In the genomic region with DNA sequence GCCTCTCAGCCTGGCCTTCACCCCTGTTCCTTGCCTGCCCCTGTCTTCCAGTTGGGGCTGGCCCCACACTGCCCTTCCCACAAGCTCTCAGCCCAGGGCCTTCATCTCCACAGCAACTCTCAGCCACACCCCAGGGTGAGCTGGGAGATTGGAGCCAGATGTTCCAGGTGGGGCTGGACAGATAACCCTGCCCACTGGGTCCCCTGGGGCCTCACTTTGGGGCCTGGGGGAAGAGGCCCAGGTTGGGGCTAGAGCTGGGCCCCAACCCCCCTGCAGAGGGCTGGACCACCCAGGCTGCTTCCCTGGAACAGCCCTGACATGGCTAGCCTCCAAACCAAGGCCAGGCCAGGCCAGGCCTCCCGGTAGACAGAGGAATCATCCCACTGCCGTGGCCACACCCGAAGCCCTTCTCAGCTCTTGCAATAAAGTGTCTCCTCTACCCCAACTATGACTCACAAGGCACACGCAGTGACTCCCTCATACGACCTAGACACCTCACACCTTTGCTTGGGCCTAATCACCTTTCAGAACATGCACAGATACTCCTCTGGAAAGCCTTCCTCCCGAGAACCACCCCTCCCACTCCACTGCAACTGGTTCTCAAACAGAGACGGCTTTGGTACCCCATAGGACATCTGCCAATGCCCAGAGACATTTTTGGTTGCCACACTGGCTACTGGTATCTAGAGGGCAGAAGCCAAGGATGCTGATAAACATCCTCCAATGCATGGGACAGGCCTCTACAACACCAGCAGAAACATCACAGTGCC, we compare ENCODE assay signal across 1 cellular context.
A peak's percentile ranks its signal among the peaks of the same experiment; 100 is the strongest.
TF ChIP-seq lines count a peak whose summit lies in the region.

No MANE protein-coding gene starts in this region.

TF ChIP-seq in K562, 482 proteins besides CTCF, POLR2A, EP300 and RAD21 (continued from another document and continues in another):
- TF ChIP-seq, protein P1, sequence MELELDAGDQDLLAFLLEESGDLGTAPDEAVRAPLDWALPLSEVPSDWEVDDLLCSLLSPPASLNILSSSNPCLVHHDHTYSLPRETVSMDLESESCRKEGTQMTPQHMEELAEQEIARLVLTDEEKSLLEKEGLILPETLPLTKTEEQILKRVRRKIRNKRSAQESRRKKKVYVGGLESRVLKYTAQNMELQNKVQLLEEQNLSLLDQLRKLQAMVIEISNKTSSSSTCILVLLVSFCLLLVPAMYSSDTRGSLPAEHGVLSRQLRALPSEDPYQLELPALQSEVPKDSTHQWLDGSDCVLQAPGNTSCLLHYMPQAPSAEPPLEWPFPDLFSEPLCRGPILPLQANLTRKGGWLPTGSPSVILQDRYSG (tag; conservative IDR thresholded peaks at IDR 0.05; ENCODE audit: low read depth) = peak; percentile 67; the same call in 1 of the 2 replicates
- TF ChIP-seq MEF2D (tag; conservative IDR thresholded peaks at IDR 0.05; ENCODE audit: low read depth) = no peak
- peak; percentile 81; the same call in 1 of the 2 replicates for TF ChIP-seq PHB2 (IDR thresholded peaks at IDR 0.05; ENCODE audit: low read depth)
- TF ChIP-seq, protein P2, sequence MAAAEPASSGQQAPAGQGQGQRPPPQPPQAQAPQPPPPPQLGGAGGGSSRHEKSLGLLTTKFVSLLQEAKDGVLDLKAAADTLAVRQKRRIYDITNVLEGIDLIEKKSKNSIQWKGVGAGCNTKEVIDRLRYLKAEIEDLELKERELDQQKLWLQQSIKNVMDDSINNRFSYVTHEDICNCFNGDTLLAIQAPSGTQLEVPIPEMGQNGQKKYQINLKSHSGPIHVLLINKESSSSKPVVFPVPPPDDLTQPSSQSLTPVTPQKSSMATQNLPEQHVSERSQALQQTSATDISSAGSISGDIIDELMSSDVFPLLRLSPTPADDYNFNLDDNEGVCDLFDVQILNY (CRISPR knock-in tag; IDR thresholded peaks at IDR 0.05) = no peak
- TF ChIP-seq ESRRA (IDR thresholded peaks at IDR 0.05; ENCODE audit: borderline replicate concordance, low read depth) = peak; percentile 65; the same call in 1 of the 2 replicates
- TF ChIP-seq, protein P3, sequence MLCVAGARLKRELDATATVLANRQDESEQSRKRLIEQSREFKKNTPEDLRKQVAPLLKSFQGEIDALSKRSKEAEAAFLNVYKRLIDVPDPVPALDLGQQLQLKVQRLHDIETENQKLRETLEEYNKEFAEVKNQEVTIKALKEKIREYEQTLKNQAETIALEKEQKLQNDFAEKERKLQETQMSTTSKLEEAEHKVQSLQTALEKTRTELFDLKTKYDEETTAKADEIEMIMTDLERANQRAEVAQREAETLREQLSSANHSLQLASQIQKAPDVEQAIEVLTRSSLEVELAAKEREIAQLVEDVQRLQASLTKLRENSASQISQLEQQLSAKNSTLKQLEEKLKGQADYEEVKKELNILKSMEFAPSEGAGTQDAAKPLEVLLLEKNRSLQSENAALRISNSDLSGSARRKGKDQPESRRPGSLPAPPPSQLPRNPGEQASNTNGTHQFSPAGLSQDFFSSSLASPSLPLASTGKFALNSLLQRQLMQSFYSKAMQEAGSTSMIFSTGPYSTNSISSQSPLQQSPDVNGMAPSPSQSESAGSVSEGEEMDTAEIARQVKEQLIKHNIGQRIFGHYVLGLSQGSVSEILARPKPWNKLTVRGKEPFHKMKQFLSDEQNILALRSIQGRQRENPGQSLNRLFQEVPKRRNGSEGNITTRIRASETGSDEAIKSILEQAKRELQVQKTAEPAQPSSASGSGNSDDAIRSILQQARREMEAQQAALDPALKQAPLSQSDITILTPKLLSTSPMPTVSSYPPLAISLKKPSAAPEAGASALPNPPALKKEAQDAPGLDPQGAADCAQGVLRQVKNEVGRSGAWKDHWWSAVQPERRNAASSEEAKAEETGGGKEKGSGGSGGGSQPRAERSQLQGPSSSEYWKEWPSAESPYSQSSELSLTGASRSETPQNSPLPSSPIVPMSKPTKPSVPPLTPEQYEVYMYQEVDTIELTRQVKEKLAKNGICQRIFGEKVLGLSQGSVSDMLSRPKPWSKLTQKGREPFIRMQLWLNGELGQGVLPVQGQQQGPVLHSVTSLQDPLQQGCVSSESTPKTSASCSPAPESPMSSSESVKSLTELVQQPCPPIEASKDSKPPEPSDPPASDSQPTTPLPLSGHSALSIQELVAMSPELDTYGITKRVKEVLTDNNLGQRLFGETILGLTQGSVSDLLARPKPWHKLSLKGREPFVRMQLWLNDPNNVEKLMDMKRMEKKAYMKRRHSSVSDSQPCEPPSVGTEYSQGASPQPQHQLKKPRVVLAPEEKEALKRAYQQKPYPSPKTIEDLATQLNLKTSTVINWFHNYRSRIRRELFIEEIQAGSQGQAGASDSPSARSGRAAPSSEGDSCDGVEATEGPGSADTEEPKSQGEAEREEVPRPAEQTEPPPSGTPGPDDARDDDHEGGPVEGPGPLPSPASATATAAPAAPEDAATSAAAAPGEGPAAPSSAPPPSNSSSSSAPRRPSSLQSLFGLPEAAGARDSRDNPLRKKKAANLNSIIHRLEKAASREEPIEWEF (CRISPR knock-in tag; IDR thresholded peaks at IDR 0.05) = peak; percentile 83; the same call in 1 of the 2 replicates
- 0 out of 2 replicates have a peak, but pooled peaks have one; percentile 16 for TF ChIP-seq GABPA (tag; conservative IDR thresholded peaks at IDR 0.05; ENCODE audit: low read depth)
- TF ChIP-seq, protein P4, sequence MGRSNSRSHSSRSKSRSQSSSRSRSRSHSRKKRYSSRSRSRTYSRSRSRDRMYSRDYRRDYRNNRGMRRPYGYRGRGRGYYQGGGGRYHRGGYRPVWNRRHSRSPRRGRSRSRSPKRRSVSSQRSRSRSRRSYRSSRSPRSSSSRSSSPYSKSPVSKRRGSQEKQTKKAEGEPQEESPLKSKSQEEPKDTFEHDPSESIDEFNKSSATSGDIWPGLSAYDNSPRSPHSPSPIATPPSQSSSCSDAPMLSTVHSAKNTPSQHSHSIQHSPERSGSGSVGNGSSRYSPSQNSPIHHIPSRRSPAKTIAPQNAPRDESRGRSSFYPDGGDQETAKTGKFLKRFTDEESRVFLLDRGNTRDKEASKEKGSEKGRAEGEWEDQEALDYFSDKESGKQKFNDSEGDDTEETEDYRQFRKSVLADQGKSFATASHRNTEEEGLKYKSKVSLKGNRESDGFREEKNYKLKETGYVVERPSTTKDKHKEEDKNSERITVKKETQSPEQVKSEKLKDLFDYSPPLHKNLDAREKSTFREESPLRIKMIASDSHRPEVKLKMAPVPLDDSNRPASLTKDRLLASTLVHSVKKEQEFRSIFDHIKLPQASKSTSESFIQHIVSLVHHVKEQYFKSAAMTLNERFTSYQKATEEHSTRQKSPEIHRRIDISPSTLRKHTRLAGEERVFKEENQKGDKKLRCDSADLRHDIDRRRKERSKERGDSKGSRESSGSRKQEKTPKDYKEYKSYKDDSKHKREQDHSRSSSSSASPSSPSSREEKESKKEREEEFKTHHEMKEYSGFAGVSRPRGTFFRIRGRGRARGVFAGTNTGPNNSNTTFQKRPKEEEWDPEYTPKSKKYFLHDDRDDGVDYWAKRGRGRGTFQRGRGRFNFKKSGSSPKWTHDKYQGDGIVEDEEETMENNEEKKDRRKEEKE (IDR thresholded peaks at IDR 0.05; ENCODE audit: borderline replicate concordance in 1 of 2, control insufficient read depth in 1 of 2, low read depth in 2 of 2, low read length in 1 of 2) = peak in 1 of 2 experiments; percentile 84; a peak in 2 of 4 replicates
- no peak for TF ChIP-seq BDP1 (IDR thresholded peaks at IDR 0.05; ENCODE audit: insufficient read depth, insufficient read length)
- TF ChIP-seq, protein P5, sequence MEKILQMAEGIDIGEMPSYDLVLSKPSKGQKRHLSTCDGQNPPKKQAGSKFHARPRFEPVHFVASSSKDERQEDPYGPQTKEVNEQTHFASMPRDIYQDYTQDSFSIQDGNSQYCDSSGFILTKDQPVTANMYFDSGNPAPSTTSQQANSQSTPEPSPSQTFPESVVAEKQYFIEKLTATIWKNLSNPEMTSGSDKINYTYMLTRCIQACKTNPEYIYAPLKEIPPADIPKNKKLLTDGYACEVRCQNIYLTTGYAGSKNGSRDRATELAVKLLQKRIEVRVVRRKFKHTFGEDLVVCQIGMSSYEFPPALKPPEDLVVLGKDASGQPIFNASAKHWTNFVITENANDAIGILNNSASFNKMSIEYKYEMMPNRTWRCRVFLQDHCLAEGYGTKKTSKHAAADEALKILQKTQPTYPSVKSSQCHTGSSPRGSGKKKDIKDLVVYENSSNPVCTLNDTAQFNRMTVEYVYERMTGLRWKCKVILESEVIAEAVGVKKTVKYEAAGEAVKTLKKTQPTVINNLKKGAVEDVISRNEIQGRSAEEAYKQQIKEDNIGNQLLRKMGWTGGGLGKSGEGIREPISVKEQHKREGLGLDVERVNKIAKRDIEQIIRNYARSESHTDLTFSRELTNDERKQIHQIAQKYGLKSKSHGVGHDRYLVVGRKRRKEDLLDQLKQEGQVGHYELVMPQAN (IDR thresholded peaks at IDR 0.05; ENCODE audit: borderline replicate concordance) = no peak
- TF ChIP-seq, protein P6, sequence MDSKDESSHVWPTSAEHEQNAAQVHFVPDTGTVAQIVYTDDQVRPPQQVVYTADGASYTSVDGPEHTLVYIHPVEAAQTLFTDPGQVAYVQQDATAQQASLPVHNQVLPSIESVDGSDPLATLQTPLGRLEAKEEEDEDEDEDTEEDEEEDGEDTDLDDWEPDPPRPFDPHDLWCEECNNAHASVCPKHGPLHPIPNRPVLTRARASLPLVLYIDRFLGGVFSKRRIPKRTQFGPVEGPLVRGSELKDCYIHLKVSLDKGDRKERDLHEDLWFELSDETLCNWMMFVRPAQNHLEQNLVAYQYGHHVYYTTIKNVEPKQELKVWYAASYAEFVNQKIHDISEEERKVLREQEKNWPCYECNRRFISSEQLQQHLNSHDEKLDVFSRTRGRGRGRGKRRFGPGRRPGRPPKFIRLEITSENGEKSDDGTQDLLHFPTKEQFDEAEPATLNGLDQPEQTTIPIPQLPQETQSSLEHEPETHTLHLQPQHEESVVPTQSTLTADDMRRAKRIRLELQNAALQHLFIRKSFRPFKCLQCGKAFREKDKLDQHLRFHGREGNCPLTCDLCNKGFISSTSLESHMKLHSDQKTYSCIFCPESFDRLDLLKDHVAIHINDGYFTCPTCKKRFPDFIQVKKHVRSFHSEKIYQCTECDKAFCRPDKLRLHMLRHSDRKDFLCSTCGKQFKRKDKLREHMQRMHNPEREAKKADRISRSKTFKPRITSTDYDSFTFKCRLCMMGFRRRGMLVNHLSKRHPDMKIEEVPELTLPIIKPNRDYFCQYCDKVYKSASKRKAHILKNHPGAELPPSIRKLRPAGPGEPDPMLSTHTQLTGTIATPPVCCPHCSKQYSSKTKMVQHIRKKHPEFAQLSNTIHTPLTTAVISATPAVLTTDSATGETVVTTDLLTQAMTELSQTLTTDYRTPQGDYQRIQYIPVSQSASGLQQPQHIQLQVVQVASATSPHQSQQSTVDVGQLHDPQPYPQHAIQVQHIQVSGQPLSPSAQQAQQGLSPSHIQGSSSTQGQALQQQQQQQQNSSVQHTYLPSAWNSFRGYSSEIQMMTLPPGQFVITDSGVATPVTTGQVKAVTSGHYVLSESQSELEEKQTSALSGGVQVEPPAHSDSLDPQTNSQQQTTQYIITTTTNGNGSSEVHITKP (IDR thresholded peaks at IDR 0.05; ENCODE audit: partially characterized antibody) = peak; percentile 90
- TF ChIP-seq NFATC3 (IDR thresholded peaks at IDR 0.05) = no peak
- no peak for TF ChIP-seq ZFP36 (IDR thresholded peaks at IDR 0.05; ENCODE audit: low read depth, low read length, partially characterized antibody)
- TF ChIP-seq RFX5 (IDR thresholded peaks at IDR 0.05; ENCODE audit: low read depth, low read length) = no peak
- no peak for TF ChIP-seq ZNF23 (CRISPR knock-in tag; IDR thresholded peaks at IDR 0.05)
- TF ChIP-seq ZNF24 (IDR thresholded peaks at IDR 0.05) = no peak
- peak; percentile 94 for TF ChIP-seq TAL1 (IDR thresholded peaks at IDR 0.05)
- no peak for TF ChIP-seq ZNF707 (CRISPR knock-in tag; conservative IDR thresholded peaks at IDR 0.05)
- no peak for TF ChIP-seq CREBBP (IDR thresholded peaks at IDR 0.05; ENCODE audit: low read depth, low read length)
- TF ChIP-seq, protein P7, sequence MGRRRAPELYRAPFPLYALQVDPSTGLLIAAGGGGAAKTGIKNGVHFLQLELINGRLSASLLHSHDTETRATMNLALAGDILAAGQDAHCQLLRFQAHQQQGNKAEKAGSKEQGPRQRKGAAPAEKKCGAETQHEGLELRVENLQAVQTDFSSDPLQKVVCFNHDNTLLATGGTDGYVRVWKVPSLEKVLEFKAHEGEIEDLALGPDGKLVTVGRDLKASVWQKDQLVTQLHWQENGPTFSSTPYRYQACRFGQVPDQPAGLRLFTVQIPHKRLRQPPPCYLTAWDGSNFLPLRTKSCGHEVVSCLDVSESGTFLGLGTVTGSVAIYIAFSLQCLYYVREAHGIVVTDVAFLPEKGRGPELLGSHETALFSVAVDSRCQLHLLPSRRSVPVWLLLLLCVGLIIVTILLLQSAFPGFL (CRISPR knock-in tag; IDR thresholded peaks at IDR 0.05) = no peak
- no peak for TF ChIP-seq ZNF695 (CRISPR knock-in tag; IDR thresholded peaks at IDR 0.05)
- TF ChIP-seq, protein P8, sequence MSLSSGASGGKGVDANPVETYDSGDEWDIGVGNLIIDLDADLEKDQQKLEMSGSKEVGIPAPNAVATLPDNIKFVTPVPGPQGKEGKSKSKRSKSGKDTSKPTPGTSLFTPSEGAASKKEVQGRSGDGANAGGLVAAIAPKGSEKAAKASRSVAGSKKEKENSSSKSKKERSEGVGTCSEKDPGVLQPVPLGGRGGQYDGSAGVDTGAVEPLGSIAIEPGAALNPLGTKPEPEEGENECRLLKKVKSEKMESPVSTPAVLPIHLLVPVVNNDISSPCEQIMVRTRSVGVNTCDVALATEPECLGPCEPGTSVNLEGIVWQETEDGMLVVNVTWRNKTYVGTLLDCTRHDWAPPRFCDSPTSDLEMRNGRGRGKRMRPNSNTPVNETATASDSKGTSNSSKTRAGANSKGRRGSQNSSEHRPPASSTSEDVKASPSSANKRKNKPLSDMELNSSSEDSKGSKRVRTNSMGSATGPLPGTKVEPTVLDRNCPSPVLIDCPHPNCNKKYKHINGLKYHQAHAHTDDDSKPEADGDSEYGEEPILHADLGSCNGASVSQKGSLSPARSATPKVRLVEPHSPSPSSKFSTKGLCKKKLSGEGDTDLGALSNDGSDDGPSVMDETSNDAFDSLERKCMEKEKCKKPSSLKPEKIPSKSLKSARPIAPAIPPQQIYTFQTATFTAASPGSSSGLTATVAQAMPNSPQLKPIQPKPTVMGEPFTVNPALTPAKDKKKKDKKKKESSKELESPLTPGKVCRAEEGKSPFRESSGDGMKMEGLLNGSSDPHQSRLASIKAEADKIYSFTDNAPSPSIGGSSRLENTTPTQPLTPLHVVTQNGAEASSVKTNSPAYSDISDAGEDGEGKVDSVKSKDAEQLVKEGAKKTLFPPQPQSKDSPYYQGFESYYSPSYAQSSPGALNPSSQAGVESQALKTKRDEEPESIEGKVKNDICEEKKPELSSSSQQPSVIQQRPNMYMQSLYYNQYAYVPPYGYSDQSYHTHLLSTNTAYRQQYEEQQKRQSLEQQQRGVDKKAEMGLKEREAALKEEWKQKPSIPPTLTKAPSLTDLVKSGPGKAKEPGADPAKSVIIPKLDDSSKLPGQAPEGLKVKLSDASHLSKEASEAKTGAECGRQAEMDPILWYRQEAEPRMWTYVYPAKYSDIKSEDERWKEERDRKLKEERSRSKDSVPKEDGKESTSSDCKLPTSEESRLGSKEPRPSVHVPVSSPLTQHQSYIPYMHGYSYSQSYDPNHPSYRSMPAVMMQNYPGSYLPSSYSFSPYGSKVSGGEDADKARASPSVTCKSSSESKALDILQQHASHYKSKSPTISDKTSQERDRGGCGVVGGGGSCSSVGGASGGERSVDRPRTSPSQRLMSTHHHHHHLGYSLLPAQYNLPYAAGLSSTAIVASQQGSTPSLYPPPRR (CRISPR knock-in tag; IDR thresholded peaks at IDR 0.05; ENCODE audit: borderline replicate concordance) = no peak
